In the genomic region with DNA sequence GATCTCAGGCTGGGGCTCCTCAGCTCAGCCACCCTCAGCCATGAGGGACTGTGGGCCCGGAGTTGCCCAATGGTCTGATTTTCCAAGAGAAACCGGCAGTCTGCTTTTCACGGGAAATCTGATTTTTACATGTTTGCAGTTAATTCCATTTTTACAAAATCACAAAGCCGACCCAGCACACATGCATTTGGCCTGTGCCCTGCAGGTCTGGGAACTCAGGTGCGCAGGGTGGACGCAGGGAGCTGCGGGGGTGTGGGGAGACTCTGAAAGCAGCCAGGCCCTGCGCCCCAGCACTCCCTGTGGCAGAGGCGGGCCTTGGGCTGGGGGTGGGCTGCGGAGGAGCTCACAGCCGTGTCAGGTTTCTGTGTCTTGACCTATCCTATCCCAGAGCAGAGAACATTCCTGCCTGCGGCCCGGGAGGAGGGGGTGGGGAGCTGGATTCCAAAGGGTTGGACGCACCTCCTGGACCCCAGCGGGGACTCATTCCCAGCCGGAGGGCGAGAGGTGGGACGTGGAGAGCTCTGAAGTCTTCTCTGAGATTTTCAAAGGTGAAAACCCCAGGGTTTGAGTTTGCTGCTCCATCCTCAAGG, we compare ENCODE assay signal across 18 cellular contexts.
DNase-seq lines count a peak whose midpoint lies in the region; ATAC-seq and TF ChIP-seq lines count a peak whose summit lies in the region.
"Had no signal": no experiment of that assay in that cellular context is flagged by ENCODE, and none has a peak within 500 bp of the region (broad histone marks: within the 10 kb centered on the region; RNA-seq: fewer than 3 reads in every experiment).

No MANE protein-coding gene starts in this region.

- H3K9ac ChIP-seq in HUES6 (ENCODE audit: low read length), result peak overlapping the region; percentile 85

- peak overlapping the region; percentile 49 for H3K27ac Mint-ChIP-seq in central memory CD8-positive, alpha-beta T cell (ENCODE audit: low read depth)
- no peak overlapping the region for H3K27ac Mint-ChIP-seq in naive thymus-derived CD4-positive, alpha-beta T cell
- H3K27ac Mint-ChIP-seq: CD4-positive, alpha-beta T cell had no signal

- H3K27me3 ChIP-seq in HUES6 (ENCODE audit: control insufficient read depth, insufficient read depth, low read length), result no peaks in the 10 kb centered on the region
- H3K27me3 ChIP-seq in kidney epithelial cell (ENCODE audit: control insufficient read depth, insufficient read depth, low read length), result no peaks in the 10 kb centered on the region
- H3K27me3 ChIP-seq in naive thymus-derived CD4-positive, alpha-beta T cell (ENCODE audit: control insufficient read depth in 2 of 2, insufficient read depth in 2 of 2, low read length in 2 of 2), result no peaks in the 10 kb centered on the region
- H3K27me3 ChIP-seq: ascending aorta, stomach had no signal

- peak overlapping the region; percentile 94 for H3K27ac ChIP-seq in HUES6 (ENCODE audit: low read depth, low read length)
- H3K27ac ChIP-seq in naive thymus-derived CD4-positive, alpha-beta T cell (ENCODE audit: low read depth, low read length), result no peak overlapping the region
- H3K27ac ChIP-seq: ascending aorta, stomach had no signal

- H3K36me3 ChIP-seq in HUES6 (ENCODE audit: control insufficient read depth, insufficient read depth, low read length) (no peaks in the 10 kb centered on the region), kidney epithelial cell (ENCODE audit: control insufficient read depth, insufficient read depth, low read length) (no peaks in the 10 kb centered on the region)
- H3K36me3 ChIP-seq in naive thymus-derived CD4-positive, alpha-beta T cell (ENCODE audit: control insufficient read depth in 2 of 3, insufficient read depth in 3 of 3, low read length in 3 of 3), result peaks cover 0 to 33% (median 0%) of the 10 kb centered on the region in 3 experiments
- H3K36me3 ChIP-seq: ascending aorta, stomach had no signal

- no peak for TF ChIP-seq CTCF in kidney epithelial cell (IDR thresholded peaks at IDR 0.05; ENCODE audit: insufficient read depth, low read length, poor library complexity, severe bottlenecking)

- no peaks in the 10 kb centered on the region for H3K4me1 Mint-ChIP-seq in central memory CD8-positive, alpha-beta T cell
- peaks cover 0 to 7% (median 0%) of the 10 kb centered on the region in 7 donors for H3K4me1 Mint-ChIP-seq in naive thymus-derived CD4-positive, alpha-beta T cell

- H3K36me3 Mint-ChIP-seq in central memory CD8-positive, alpha-beta T cell (ENCODE audit: insufficient read depth), result peaks cover 5% of the 10 kb centered on the region
- peaks cover 0 to 4% (median 0%) of the 10 kb centered on the region in 5 donors for H3K36me3 Mint-ChIP-seq in naive thymus-derived CD4-positive, alpha-beta T cell

- peaks cover 31% of the 10 kb centered on the region for H3K4me1 ChIP-seq in HUES6 (ENCODE audit: control insufficient read depth, insufficient read depth, low read length)
- H3K4me1 ChIP-seq in naive thymus-derived CD4-positive, alpha-beta T cell (ENCODE audit: control insufficient read depth in 2 of 2, insufficient read depth in 2 of 2, low read length in 2 of 2), result no peaks in the 10 kb centered on the region
- H3K4me1 ChIP-seq: ascending aorta, stomach had no signal

- POLR2A ChIA-PET in naive thymus-derived CD4-positive, alpha-beta T cell (lab: Charles Lee), result no interaction called here

- H3K9me3 ChIP-seq in HUES6 (ENCODE audit: control insufficient read depth, insufficient read depth, low read depth, low read length), result no peaks in the 10 kb centered on the region
- no peaks in the 10 kb centered on the region for H3K9me3 ChIP-seq in naive thymus-derived CD4-positive, alpha-beta T cell (ENCODE audit: control insufficient read depth in 2 of 3, low read length in 3 of 3)
- H3K9me3 ChIP-seq: ascending aorta, stomach had no signal

- ATAC-seq in central memory CD8-positive, alpha-beta T cell (replicated peaks; ENCODE audit: extremely low read depth, poor library complexity, severe bottlenecking), result no peak
- ATAC-seq in GM19395 (IDR thresholded peaks at IDR 0.05; ENCODE audit: unreplicated experiment), result no peak
- ATAC-seq in naive thymus-derived CD4-positive, alpha-beta T cell, result no peak
- ATAC-seq: activated CD4-positive, CD25-positive, alpha-beta regulatory T cell treated with anti-CD3 and anti-CD28 coated beads, Interleukin-2, amount 50 U/mL, for 24 hours; activated T-cell treated with anti-CD3 and anti-CD28 coated beads, Interleukin-2, amount 50 U/mL, for 4 hours had no signal

- H3K4me3 Mint-ChIP-seq in central memory CD8-positive, alpha-beta T cell, result no peak overlapping the region
- no peak overlapping the region for H3K4me3 Mint-ChIP-seq in naive thymus-derived CD4-positive, alpha-beta T cell
- H3K4me3 Mint-ChIP-seq: activated T-cell treated with anti-CD3 and anti-CD28 coated beads, Interleukin-2, amount 50 U/mL, for 4 hours; CD4-positive, alpha-beta T cell had no signal

- no peaks in the 10 kb centered on the region for H3K27me3 Mint-ChIP-seq in central memory CD8-positive, alpha-beta T cell
- H3K27me3 Mint-ChIP-seq in naive thymus-derived CD4-positive, alpha-beta T cell, result no peaks in the 10 kb centered on the region
- H3K27me3 Mint-ChIP-seq: CD4-positive, alpha-beta T cell had no signal

- DNase-seq in central memory CD8-positive, alpha-beta T cell (ENCODE audit: low spot score in 2 of 2), result no peak
- DNase-seq in kidney epithelial cell (ENCODE audit: low read depth) (peak; percentile 4), skeletal muscle cell (ENCODE audit: low read depth) (peak; percentile 18), DMS153 (lab: John Stamatoyannopoulos, UW) (no peak)
- DNase-seq in activated naive CD4-positive, alpha-beta T cell treated with anti-CD3 and anti-CD28 coated beads, Interleukin-2, amount 50 U/mL, for 16 hours, result no peak
- no peak for DNase-seq in naive thymus-derived CD4-positive, alpha-beta T cell
- DNase-seq: activated T-cell treated with anti-CD3 and anti-CD28 coated beads, Interleukin-2, amount 50 U/mL, for 4 hours; CD4-positive, alpha-beta T cell; GF-D8; HCEC 1CT; mammary epithelial cell; NCI-H1048; NCI-H446 treated with DMSO at 0.1 percent for 48 hours; stomach had no signal

- H3K9me3 Mint-ChIP-seq in central memory CD8-positive, alpha-beta T cell, result no peaks in the 10 kb centered on the region
- no peaks in the 10 kb centered on the region for H3K9me3 Mint-ChIP-seq in naive thymus-derived CD4-positive, alpha-beta T cell
- H3K9me3 Mint-ChIP-seq: activated T-cell treated with anti-CD3 and anti-CD28 coated beads, Interleukin-2, amount 50 U/mL, for 4 hours; CD4-positive, alpha-beta T cell had no signal

- CTCF ChIA-PET in naive thymus-derived CD4-positive, alpha-beta T cell (lab: Charles Lee), result interaction anchor here (0.6 kb wide), 1 partner anchor 11 kb away, joined by 4 read pairs; no protein-coding TSS in a partner anchor

- intact Hi-C loops in naive thymus-derived CD4-positive, alpha-beta T cell (cut with micrococcal nuclease), result no loop called here

- H3K4me3 ChIP-seq in HUES6 (ENCODE audit: low read depth, low read length) (peak overlapping the region; percentile 63), kidney epithelial cell (ENCODE audit: low read depth, low read length) (no peak overlapping the region), skeletal muscle cell (ENCODE audit: low read depth, low read length) (peak overlapping the region; percentile 15)
- no peak overlapping the region for H3K4me3 ChIP-seq in naive thymus-derived CD4-positive, alpha-beta T cell (ENCODE audit: low read length)
- H3K4me3 ChIP-seq: ascending aorta, stomach had no signal

Comparison
In these comparisons a context has a peak if more than half of its experiments do, and no peak if none do; other contexts are left out.
1. H3K4me3 ChIP-seq: peak in HUES6 (single experiment) and skeletal muscle cell (single experiment); none in kidney epithelial cell (single experiment) and naive thymus-derived CD4-positive, alpha-beta T cell (single experiment).
2. DNase-seq: peak in kidney epithelial cell (single experiment) and skeletal muscle cell (single experiment); none in central memory CD8-positive, alpha-beta T cell (0 of 2), DMS153 (single experiment), activated naive CD4-positive, alpha-beta T cell treated with anti-CD3 and anti-CD28 coated beads, Interleukin-2, amount 50 U/mL, for 16 hours (single experiment) and naive thymus-derived CD4-positive, alpha-beta T cell (0 of 9).